Comparison of ENCODE assay signal across 12 cellular contexts in the genomic region with DNA sequence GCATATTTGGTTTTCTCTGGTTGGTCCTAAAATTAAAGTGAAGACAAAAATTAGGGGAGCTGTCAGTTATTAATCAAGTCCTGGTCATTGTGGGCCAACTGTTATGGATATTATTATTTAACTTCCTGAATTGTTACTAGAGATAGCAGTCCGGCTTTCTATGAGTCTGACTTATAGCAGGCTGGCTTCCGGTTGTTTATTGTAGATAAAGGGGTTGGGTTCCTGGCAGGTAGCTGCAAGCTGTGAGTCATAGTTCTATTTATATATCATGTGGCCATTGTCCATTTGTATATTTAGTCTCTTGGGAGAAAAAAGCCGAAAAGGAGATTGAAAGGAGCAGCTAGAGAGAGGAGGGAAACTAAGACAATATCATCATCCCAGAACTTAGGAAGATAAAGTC. TPM values are rescaled to one million over a fixed set of nuclear protein-coding genes. Genes with fewer than 3 reads are reported as not detected.
"Had no signal": no experiment of that assay in that cellular context is flagged by ENCODE, and none has a peak within 500 bp of the region (broad histone marks: within the 10 kb centered on the region; RNA-seq: fewer than 3 reads in every experiment).

No MANE protein-coding gene starts in this region.

RNA-seq across cellular contexts. Expression of a gene that starts 28.6 kb away (rescaled TPM):
- total RNA-seq: activated B cell treated with CpG ODN at 0.5 μM for 24 hours; activated CD8-positive, alpha-beta T cell treated with anti-CD3 and anti-CD28 coated beads for 36 hours had no signal

RNA-seq across cellular contexts. Expression of a gene that starts 59.7 kb away (rescaled TPM):
- total RNA-seq: activated B cell treated with CpG ODN at 0.5 μM for 24 hours; activated CD8-positive, alpha-beta T cell treated with anti-CD3 and anti-CD28 coated beads for 36 hours; activated T-cell treated with anti-CD3 and anti-CD28 coated beads, Interleukin-2, amount 50 U/mL, for 4 hours; activated T-helper 17 cell treated with anti-CD3 and anti-CD28 coated beads, Interleukin-2, amount 50 U/mL, for 72 hours; astrocyte; chondrocyte; dermis blood vessel endothelial cell; esophagus squamous epithelium; fibroblast of lung; fibroblast of villous mesenchyme; frontal cortex; T-helper 17 cell had no signal
- polyA plus RNA-seq: fibroblast of lung had no signal
